29 cellular contexts compared by ENCODE assay signal in the genomic region with DNA sequence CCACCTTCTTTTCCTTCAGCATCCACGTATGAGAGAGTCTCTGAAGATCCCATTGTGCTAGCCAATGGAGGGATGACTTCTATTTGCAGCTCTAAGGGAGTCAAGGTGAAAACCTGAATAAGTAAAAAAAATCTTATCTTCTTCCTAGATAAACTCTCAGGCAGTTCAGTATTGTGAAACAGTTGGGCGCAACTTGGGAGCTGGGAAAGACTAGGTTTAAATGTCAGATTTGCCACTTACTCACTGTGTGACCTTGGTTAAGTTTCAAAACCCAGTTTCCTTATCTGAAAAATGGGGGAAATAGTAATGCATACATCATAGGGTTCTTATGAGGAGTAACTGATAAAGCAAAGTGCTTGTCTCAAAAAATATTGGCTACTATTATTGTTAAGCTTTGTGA.
"Had no signal": no experiment of that assay in that cellular context is flagged by ENCODE, and none has a peak within 500 bp of the region (broad histone marks: within the 10 kb centered on the region; RNA-seq: fewer than 3 reads in every experiment).

No MANE protein-coding gene starts in this region.

- H3K27me3 ChIP-seq: left lung, pancreas, sigmoid colon, stomach, testis, thyroid gland, transverse colon, upper lobe of left lung, vagina had no signal

- H3K9me3 ChIP-seq: left lung, lower lobe of right lung, pancreas, prostate gland, sigmoid colon, stomach, testis, thyroid gland, transverse colon, upper lobe of left lung, vagina had no signal

- H3K4me1 ChIP-seq: pancreas, prostate gland had no signal

- H3K4me3 ChIP-seq: left lung, lower lobe of right lung, pancreas, prostate gland, sigmoid colon, smooth muscle cell, stomach, testis, thyroid gland, transverse colon, upper lobe of left lung, vagina had no signal

- H3K4me2 ChIP-seq: smooth muscle cell had no signal

- H3K27ac ChIP-seq: left lung, lower lobe of right lung, pancreas, prostate gland, sigmoid colon, stomach, testis, thyroid gland, upper lobe of left lung, vagina had no signal

- ATAC-seq: left colon; left lung; lower lobe of right lung; naive thymus-derived CD8-positive, alpha-beta T cell; right cardiac atrium; stimulated activated memory B cell treated with anti-CD40 and anti-IgM and Interleukin-4, amounts not matched to agents 10 μg/mL and 1 μg/mL and 100 μg/mL, for 72 hours; stimulated activated naive CD8-positive, alpha-beta T cell treated with anti-CD3 and anti-CD28 coated beads, Interleukin-15, Interleukin-2, amounts not matched to agents 100 U/mL and 50 U/mL, for 24 hours had no signal

- H3K36me3 ChIP-seq: left lung, lower lobe of right lung, pancreas, prostate gland, sigmoid colon, stomach, thyroid gland, transverse colon, upper lobe of left lung, vagina had no signal

- DNase-seq: hypothalamus; immature natural killer cell; kidney; left colon; left lung; lower lobe of right lung; mammary epithelial cell; mesenchymal stem cell; naive thymus-derived CD8-positive, alpha-beta T cell; nucleus accumbens; posterior cingulate gyrus; retina; right cardiac atrium; sigmoid colon; stimulated activated CD4-positive, alpha-beta T cell treated with anti-CD3 and anti-CD28 coated beads, Interleukin-1b, Interleukin-23, amount 100 ng/mL, for 48 hours; stimulated activated CD4-positive, alpha-beta T cell treated with anti-CD3 and anti-CD28 coated beads, Interleukin-2, amount 100 ng/mL, for 48 hours; stimulated activated CD4-positive, alpha-beta T cell treated with anti-CD3 and anti-CD28 coated beads, Interleukin-4, amount 100 ng/mL, for 4 hours; stimulated activated CD8-positive, alpha-beta memory T cell treated with anti-CD3 and anti-CD28 coated beads, Interleukin-4, amount 100 ng/mL, for 48 hours; stimulated activated naive CD8-positive, alpha-beta T cell treated with anti-CD3 and anti-CD28 coated beads, Interleukin-15, Interleukin-2, amounts not matched to agents 100 U/mL and 50 U/mL, for 24 hours; stomach; testis; thyroid gland; transverse colon; upper lobe of left lung had no signal
